ENCODE assay signal across 25 cellular contexts in the genomic region with DNA sequence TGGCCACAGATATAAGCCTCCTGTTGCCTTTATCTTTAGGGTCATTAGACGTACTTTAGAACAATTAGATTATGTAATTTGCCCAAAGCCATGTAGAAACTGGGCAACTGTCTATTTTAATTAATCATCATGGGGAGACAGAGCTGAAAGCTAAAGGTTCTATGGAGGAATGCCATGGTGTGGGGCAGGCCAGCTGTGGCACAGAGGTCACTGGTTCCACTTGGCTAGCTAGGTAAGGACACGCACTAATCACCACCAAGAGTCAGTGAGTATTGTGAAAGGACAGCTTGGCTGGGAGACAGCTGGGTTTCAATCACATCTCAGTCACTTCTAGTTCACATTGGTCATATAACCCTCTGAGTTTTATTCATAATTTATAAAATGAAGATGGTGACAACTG.
DNase-seq lines count a peak whose midpoint lies in the region; ATAC-seq lines count a peak whose summit lies in the region.
"Had no signal": no experiment of that assay in that cellular context is flagged by ENCODE, and none has a peak within 500 bp of the region (broad histone marks: within the 10 kb centered on the region; RNA-seq: fewer than 3 reads in every experiment).

No MANE protein-coding gene starts in this region.

- no peak overlapping the region for H3K4me3 Mint-ChIP-seq in activated CD4-positive, alpha-beta T cell treated with anti-CD3 and anti-CD28 coated beads, Interleukin-2, amount 10 ng/mL, durations not matched to agents 7 days and 5 days
- H3K4me3 Mint-ChIP-seq: activated CD8-positive, alpha-beta T cell treated with anti-CD3 and anti-CD28 coated beads, Interleukin-2, amount 10 ng/mL, durations not matched to agents 7 days and 5 days; neural crest cell; stimulated activated naive CD8-positive, alpha-beta T cell treated with anti-CD3 and anti-CD28 coated beads, Interleukin-15, amount 100 ng/mL, for 72 hours; T-helper 2 cell treated with Interferon-gamma antibody and Interleukin-4, amounts not matched to agents 5 μg/mL and 100 μg/mL, for 36 hours had no signal

- DNase-seq in NCI-H2029 treated with DMSO at 0.1 percent for 48 hours (lab: John Stamatoyannopoulos, UW) (peak; percentile 29), NCI-H2029 (lab: John Stamatoyannopoulos, UW) (no peak), Caki2 (ENCODE audit: low read depth) (peak; percentile 74), NCI-H510A (lab: John Stamatoyannopoulos, UW) (peak; percentile 29), left kidney (ENCODE audit: low read depth, low spot score) (peak; percentile 35), activated gamma-delta T cell (lab: John Stamatoyannopoulos, UW) (no peak)
- no peak for DNase-seq in activated CD4-positive, alpha-beta T cell treated with anti-CD3 and anti-CD28 coated beads, Interleukin-2, amount 10 ng/mL, durations not matched to agents 7 days and 5 days
- DNase-seq: activated CD8-positive, alpha-beta T cell treated with anti-CD3 and anti-CD28 coated beads, Interleukin-2, amount 10 ng/mL, durations not matched to agents 7 days and 5 days; activated naive CD4-positive, alpha-beta T cell treated with anti-CD3 and anti-CD28 coated beads, Interleukin-2, amount 50 U/mL, for 16 hours; body of pancreas; cerebellar nuclear complex; dorsolateral prefrontal cortex; kidney glomerular epithelial cell; mesenchymal stem cell; NCI-H1417 treated with DMSO at 0.1 percent for 48 hours; NCI-H345; NK-92 treated with Interleukin-12 subunit alpha and Interleukin-12 subunit beta, amount 100 ng/mL, for 24 hours; pancreas; right cardiac atrium; spleen; stimulated activated CD8-positive, alpha-beta memory T cell treated with anti-CD3 and anti-CD28 coated beads, Interleukin-4, amount 100 ng/mL, for 48 hours; stimulated activated naive CD8-positive, alpha-beta T cell treated with anti-CD3 and anti-CD28 coated beads, Interleukin-15, amount 100 ng/mL, for 72 hours had no signal

- H3K27me3 Mint-ChIP-seq in activated CD4-positive, alpha-beta T cell treated with anti-CD3 and anti-CD28 coated beads, Interleukin-2, amount 10 ng/mL, durations not matched to agents 7 days and 5 days, result no peaks in the 10 kb centered on the region
- H3K27me3 Mint-ChIP-seq: stimulated activated naive CD8-positive, alpha-beta T cell treated with anti-CD3 and anti-CD28 coated beads, Interleukin-15, amount 100 ng/mL, for 72 hours had no signal

- no peak for ATAC-seq in HG03521 (IDR thresholded peaks at IDR 0.05; ENCODE audit: unreplicated experiment)
- ATAC-seq: activated CD8-positive, alpha-beta T cell treated with anti-CD3 and anti-CD28 coated beads, Interleukin-2, amount 10 ng/mL, durations not matched to agents 7 days and 5 days; body of pancreas; pancreas; stimulated activated naive CD8-positive, alpha-beta T cell treated with anti-CD3 and anti-CD28 coated beads, Interleukin-15, amount 100 ng/mL, for 72 hours had no signal

- CTCF ChIA-PET in activated CD4-positive, alpha-beta T cell treated with anti-CD3 and anti-CD28 coated beads, Interleukin-2, amount 10 ng/mL, durations not matched to agents 7 days and 5 days (lab: Charles Lee), result interaction anchor here (1.0 kb wide), 1 partner anchor 10 kb away, joined by 3 read pairs; no protein-coding TSS in a partner anchor

- POLR2A ChIA-PET in activated CD4-positive, alpha-beta T cell treated with anti-CD3 and anti-CD28 coated beads, Interleukin-2, amount 10 ng/mL, durations not matched to agents 7 days and 5 days (lab: Charles Lee), result no interaction called here

- no peaks in the 10 kb centered on the region for H3K9me3 Mint-ChIP-seq in activated CD4-positive, alpha-beta T cell treated with anti-CD3 and anti-CD28 coated beads, Interleukin-2, amount 10 ng/mL, durations not matched to agents 7 days and 5 days
- H3K9me3 Mint-ChIP-seq: neural crest cell; stimulated activated naive CD8-positive, alpha-beta T cell treated with anti-CD3 and anti-CD28 coated beads, Interleukin-15, amount 100 ng/mL, for 72 hours; T-helper 2 cell treated with Interferon-gamma antibody and Interleukin-4, amounts not matched to agents 5 μg/mL and 100 μg/mL, for 36 hours had no signal

- in situ Hi-C loops in Caki2 (cut with HindIII; ENCODE audit: low pct_unique_long_range_greater_than_20kb, low sequenced_read_pairs), result no loop called here

- no peaks in the 10 kb centered on the region for H3K36me3 Mint-ChIP-seq in activated CD4-positive, alpha-beta T cell treated with anti-CD3 and anti-CD28 coated beads, Interleukin-2, amount 10 ng/mL, durations not matched to agents 7 days and 5 days (ENCODE audit: low read depth)

- no peak overlapping the region for H3K27ac Mint-ChIP-seq in activated CD4-positive, alpha-beta T cell treated with anti-CD3 and anti-CD28 coated beads, Interleukin-2, amount 10 ng/mL, durations not matched to agents 7 days and 5 days
- H3K27ac Mint-ChIP-seq: activated CD8-positive, alpha-beta T cell treated with anti-CD3 and anti-CD28 coated beads, Interleukin-2, amount 10 ng/mL, durations not matched to agents 7 days and 5 days; stimulated activated naive CD8-positive, alpha-beta T cell treated with anti-CD3 and anti-CD28 coated beads, Interleukin-15, amount 100 ng/mL, for 72 hours; T-helper 2 cell treated with Interferon-gamma antibody and Interleukin-4, amounts not matched to agents 5 μg/mL and 100 μg/mL, for 36 hours had no signal

- peaks cover 22% of the 10 kb centered on the region for H3K4me1 Mint-ChIP-seq in activated CD4-positive, alpha-beta T cell treated with anti-CD3 and anti-CD28 coated beads, Interleukin-2, amount 10 ng/mL, durations not matched to agents 7 days and 5 days

Comparison
In these comparisons a context has a peak if more than half of its experiments do, and no peak if none do; other contexts are left out.
1. DNase-seq: peak in NCI-H2029 treated with DMSO at 0.1 percent for 48 hours (single experiment), Caki2 (single experiment), NCI-H510A (single experiment) and left kidney (single experiment); none in NCI-H2029 (single experiment), activated gamma-delta T cell (single experiment) and activated CD4-positive, alpha-beta T cell treated with anti-CD3 and anti-CD28 coated beads, Interleukin-2, amount 10 ng/mL, durations not matched to agents 7 days and 5 days (single experiment).